In the genomic region with DNA sequence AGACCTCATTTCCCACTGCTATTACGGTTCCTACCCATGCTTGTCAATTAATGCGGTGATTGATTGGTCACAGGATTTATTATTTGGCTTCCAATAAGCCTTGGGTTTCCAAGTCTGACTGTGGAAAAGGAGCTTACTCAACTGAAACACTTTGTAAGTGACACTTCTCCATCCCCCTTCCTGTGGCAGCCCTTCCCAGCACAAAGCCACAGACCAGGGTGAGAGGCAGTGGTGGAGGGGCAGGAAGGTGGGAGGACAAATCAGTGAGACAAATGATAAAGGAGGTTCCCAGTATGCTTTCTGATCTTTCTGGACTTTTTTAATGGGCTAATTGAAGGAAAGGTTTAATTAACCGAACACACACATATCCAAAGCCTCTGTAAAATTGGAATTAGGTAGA, we compare ENCODE assay signal across 1 cellular context.
TF ChIP-seq lines count a peak whose summit lies in the region.

No MANE protein-coding gene starts in this region.

TF ChIP-seq in H1, 55 proteins besides CTCF, POLR2A, EP300 and RAD21:
- TF ChIP-seq TEAD4 (IDR thresholded peaks at IDR 0.05; ENCODE audit: low read depth, low read length) (no peak), RNF2 (IDR thresholded peaks at IDR 0.05; ENCODE audit: borderline replicate concordance, low read depth, low read length, missing control alignments, poor library complexity, severe bottlenecking) (no peak), E2F6 (IDR thresholded peaks at IDR 0.05) (no peak), POLR2AphosphoS5 (IDR thresholded peaks at IDR 0.05; ENCODE audit: low read depth, low read length) (no peak), RBBP5 (IDR thresholded peaks at IDR 0.05; ENCODE audit: borderline replicate concordance, low read depth, low read length) (no peak), ASH2L (IDR thresholded peaks at IDR 0.05; ENCODE audit: low read length) (no peak), BACH1 (IDR thresholded peaks at IDR 0.05; ENCODE audit: low read length) (no peak), RXRA (IDR thresholded peaks at IDR 0.05; ENCODE audit: insufficient read depth, low read depth, low read length) (no peak)
- TF ChIP-seq, protein P1, sequence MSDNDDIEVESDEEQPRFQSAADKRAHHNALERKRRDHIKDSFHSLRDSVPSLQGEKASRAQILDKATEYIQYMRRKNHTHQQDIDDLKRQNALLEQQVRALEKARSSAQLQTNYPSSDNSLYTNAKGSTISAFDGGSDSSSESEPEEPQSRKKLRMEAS (IDR thresholded peaks at IDR 0.05), result no peak
